8 cellular contexts compared by ENCODE assay signal in the genomic region with DNA sequence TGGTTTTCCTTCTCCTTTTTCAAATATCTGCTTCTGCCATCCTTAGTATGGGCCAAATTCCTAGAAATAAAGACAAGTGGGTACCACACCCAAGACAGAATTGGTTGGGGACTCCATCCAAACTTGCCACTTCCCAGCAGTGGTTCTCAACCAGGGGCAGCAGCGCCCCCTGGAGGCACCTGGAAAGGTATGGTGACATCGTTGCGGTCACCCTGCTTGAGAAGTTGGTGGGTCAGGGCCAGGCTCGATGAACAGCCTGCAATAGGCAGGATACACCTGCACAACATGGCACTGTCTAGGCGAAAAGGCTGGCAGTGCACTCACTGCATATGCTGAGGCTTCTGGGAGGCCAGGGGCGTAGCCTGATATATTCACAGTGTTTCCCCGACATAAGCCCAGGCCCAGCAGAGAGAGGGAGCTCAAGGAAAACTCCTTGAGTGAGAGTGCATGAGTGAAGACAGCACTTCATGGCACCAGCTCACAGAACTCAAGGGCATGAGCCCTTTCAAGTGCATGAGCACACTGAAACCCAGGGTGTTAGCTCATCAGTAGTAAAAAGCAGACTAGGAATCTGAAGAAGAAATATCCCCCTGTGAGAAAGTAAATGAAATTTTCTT. TPM values are rescaled to one million over a fixed set of nuclear protein-coding genes. Genes with fewer than 3 reads are reported as not detected.
DNase-seq lines count a peak whose midpoint lies in the region; ATAC-seq and TF ChIP-seq lines count a peak whose summit lies in the region.

No MANE protein-coding gene starts in this region.

- H3K4me1 ChIP-seq in foreskin keratinocyte: no peaks in the 10 kb centered on the region

- H3K36me3 ChIP-seq in GM06990 (ENCODE audit: control insufficient read depth, insufficient read depth, low read length): no peaks in the 10 kb centered on the region
- no peaks in the 10 kb centered on the region for H3K36me3 ChIP-seq in WERI-Rb-1

- no peaks in the 10 kb centered on the region for H3K9me3 ChIP-seq in WERI-Rb-1 (ENCODE audit: severe bottlenecking)

- ATAC-seq in HG03103 (IDR thresholded peaks at IDR 0.05; ENCODE audit: low read depth, unreplicated experiment): peak; percentile 70
- peak; percentile 77 for ATAC-seq in foreskin keratinocyte
- no peak for ATAC-seq in HG03159 (IDR thresholded peaks at IDR 0.05; ENCODE audit: unreplicated experiment)

- peak; percentile 15 for DNase-seq in GM06990 (ENCODE audit: extremely low read depth, insufficient read length)
- DNase-seq in WERI-Rb-1: peak; percentile 19
- no peak for DNase-seq in foreskin keratinocyte
- DNase-seq in retinal pigment epithelial cell (ENCODE audit: low read depth): no peak
- no peak for DNase-seq in NCI-H187 (lab: John Stamatoyannopoulos, UW)
- DNase-seq in SW 1271 (lab: John Stamatoyannopoulos, UW): no peak

- H3K4me3 ChIP-seq in GM06990 (replicated peaks; ENCODE audit: low read depth, low read length): no peak overlapping the region
- H3K4me3 ChIP-seq in WERI-Rb-1 (ENCODE audit: low read depth, low read length): no peak overlapping the region
- H3K4me3 ChIP-seq in retinal pigment epithelial cell (ENCODE audit: low read length): no peak overlapping the region

- TF ChIP-seq CTCF in GM06990 (IDR thresholded peaks at IDR 0.05; ENCODE audit: insufficient read depth, low read length, poor library complexity, severe bottlenecking) (peak; percentile 81), WERI-Rb-1 (IDR thresholded peaks at IDR 0.05; ENCODE audit: low read depth, low read length) (peak; percentile 79), foreskin keratinocyte (conservative IDR thresholded peaks at IDR 0.05) (peak; percentile 69), retinal pigment epithelial cell (conservative IDR thresholded peaks at IDR 0.05; ENCODE audit: low read depth, low read length) (peak; percentile 75)

- H3K27ac ChIP-seq in WERI-Rb-1 (no peak overlapping the region), foreskin keratinocyte (no peak overlapping the region)

- no peaks in the 10 kb centered on the region; the same call in 1 of the 2 replicates for H3K27me3 ChIP-seq in GM06990 (replicated peaks; ENCODE audit: control insufficient read depth, insufficient read depth, low read length)
- H3K27me3 ChIP-seq in WERI-Rb-1 (ENCODE audit: insufficient read depth, low read depth, severe bottlenecking): no peaks in the 10 kb centered on the region
- peaks cover 17% of the 10 kb centered on the region for H3K27me3 ChIP-seq in foreskin keratinocyte

RNA-seq across cellular contexts. Expression of gene CMC2, which starts 57.7 kb away (rescaled TPM):
- 59.6 and 73.0 TPM in 2 replicates for total RNA-seq in foreskin keratinocyte
- 101 and 113 TPM in 2 replicates for polyA plus RNA-seq in foreskin keratinocyte

RNA-seq across cellular contexts. Expression of gene CENPN, which starts 58.0 kb away (rescaled TPM):
- 44.8 and 49.2 TPM in 2 replicates for total RNA-seq in foreskin keratinocyte
- 22.1 and 30.7 TPM in 2 replicates for polyA plus RNA-seq in foreskin keratinocyte

Comparison
In these comparisons a context has a peak if more than half of its experiments do, and no peak if none do; other contexts are left out.
1. DNase-seq: peak in GM06990 (single experiment) and WERI-Rb-1 (single experiment); none in foreskin keratinocyte (0 of 2), retinal pigment epithelial cell (single experiment), NCI-H187 (0 of 2) and SW 1271 (0 of 2).
2. Peak in every context shown above with its lines, with median percentiles within 50 percentile points of each other: CTCF ChIP-seq.